In genomic region chr5:176543428-176544182, GRCh38 we compare ENCODE assay signal across 8 cellular contexts. TPM values are rescaled to one million over a fixed set of nuclear protein-coding genes. Genes with fewer than 3 reads are reported as not detected.
DNase-seq lines count a peak whose midpoint lies in the region; ATAC-seq and TF ChIP-seq lines count a peak whose summit lies in the region.

No MANE protein-coding gene starts in this region.

- H3K36me3 Mint-ChIP-seq in activated B cell treated with CpG ODN at 0.5 μM for 24 hours (ENCODE audit: low read depth) = peaks cover 2% of the 10 kb centered on the region
- H3K36me3 Mint-ChIP-seq in chondrocyte (ENCODE audit: low read depth) = no peaks in the 10 kb centered on the region

- peak; percentile 16 for DNase-seq in NCI-H2107 treated with DMSO at 0.1 percent for 48 hours (lab: John Stamatoyannopoulos, UW; ENCODE audit: unreplicated experiment)
- no peak for DNase-seq in NCI-H2107 (lab: John Stamatoyannopoulos, UW)
- peak; percentile 45 for DNase-seq in NCI-H2171 (lab: John Stamatoyannopoulos, UW)
- DNase-seq in activated B cell treated with CpG ODN at 0.5 μM for 24 hours = peak; percentile 76
- DNase-seq in chondrocyte (ENCODE audit: low spot score) = no peak
- DNase-seq in left kidney (ENCODE audit: low read depth, low spot score) = peak; percentile 90
- peak; percentile 62 to 77 for DNase-seq in stimulated activated CD4-positive, alpha-beta T cell treated with anti-CD3 and anti-CD28 coated beads, Interleukin-4, amount 100 ng/mL, for 4 hours

- H3K9me3 Mint-ChIP-seq in activated B cell treated with CpG ODN at 0.5 μM for 24 hours (no peaks in the 10 kb centered on the region), chondrocyte (ENCODE audit: low read depth) (no peaks in the 10 kb centered on the region)

- H3K4me3 Mint-ChIP-seq in activated B cell treated with CpG ODN at 0.5 μM for 24 hours (peak overlapping the region; percentile 93), chondrocyte (ENCODE audit: unreplicated experiment) (peak overlapping the region; percentile 84)

- ATAC-seq in HG02973 (IDR thresholded peaks at IDR 0.05; ENCODE audit: unreplicated experiment) (peak; percentile 51), activated B cell treated with CpG ODN at 0.5 μM for 24 hours (ENCODE audit: low read depth) (peak; percentile 80)

- H3K27ac Mint-ChIP-seq in activated B cell treated with CpG ODN at 0.5 μM for 24 hours = peak overlapping the region; percentile 94
- no peak overlapping the region for H3K27ac Mint-ChIP-seq in chondrocyte (ENCODE audit: unreplicated experiment)

- H3K4me1 Mint-ChIP-seq in activated B cell treated with CpG ODN at 0.5 μM for 24 hours (peaks cover 44% of the 10 kb centered on the region), chondrocyte (ENCODE audit: low read depth) (peaks cover 35% of the 10 kb centered on the region)

- TF ChIP-seq CTCF in activated B cell treated with CpG ODN at 0.5 μM for 24 hours (IDR thresholded peaks at IDR 0.05) (no peak), chondrocyte (IDR thresholded peaks at IDR 0.05) (no peak)

- CTCF ChIA-PET in activated B cell treated with CpG ODN at 0.5 μM for 24 hours (lab: Charles Lee) = interaction anchor here (0.6 to 2.8 kb wide), 7 partner anchors 9 to 425 kb away, joined by 3 to 19 read pairs (median 9); partner anchors contain the start of genes CLTB and FAF2

- POLR2A ChIA-PET in activated B cell treated with CpG ODN at 0.5 μM for 24 hours (lab: Charles Lee) = interaction anchor here (0.6 to 3.3 kb wide), 14 partner anchors 9 to 485 kb away, joined by 3 to 26 read pairs (median 4); partner anchors contain the start of genes CLTB, FAF2, HIGD2A and NOP16

- H3K27me3 Mint-ChIP-seq in activated B cell treated with CpG ODN at 0.5 μM for 24 hours (no peaks in the 10 kb centered on the region), chondrocyte (ENCODE audit: low read depth) (no peaks in the 10 kb centered on the region)

- intact Hi-C loops in activated B cell treated with CpG ODN at 0.5 μM for 24 hours (cut with micrococcal nuclease) = loop anchor here (1.0 to 5.0 kb wide), 4 partner anchors 31 to 127 kb away; partner anchors contain the start of genes CLTB and FAF2

RNA-seq across cellular contexts. Expression of gene CDHR2, which starts 5.5 kb away (rescaled TPM):
- total RNA-seq in activated B cell treated with CpG ODN at 0.5 μM for 24 hours (0.31 and 0.42 TPM in 2 replicates), chondrocyte (0.40 to 1.5 TPM (median 0.46 TPM) in 3 replicates)

RNA-seq across cellular contexts. Expression of gene RNF44, which starts 6.4 kb away (rescaled TPM):
- 78.6 and 96.5 TPM in 2 replicates for total RNA-seq in activated B cell treated with CpG ODN at 0.5 μM for 24 hours
- 21.9 to 24.7 TPM (median 24.3 TPM) in 3 replicates for total RNA-seq in chondrocyte

Comparison
In these comparisons a context has a peak if more than half of its experiments do, and no peak if none do; other contexts are left out.
1. DNase-seq: peak in NCI-H2107 treated with DMSO at 0.1 percent for 48 hours (single experiment), NCI-H2171 (single experiment), activated B cell treated with CpG ODN at 0.5 μM for 24 hours (single experiment), left kidney (single experiment) and stimulated activated CD4-positive, alpha-beta T cell treated with anti-CD3 and anti-CD28 coated beads, Interleukin-4, amount 100 ng/mL, for 4 hours (2 of 2); none in NCI-H2107 (single experiment) and chondrocyte (single experiment).